In genomic region chr4:119286377-119287002, GRCh38 we compare ENCODE assay signal across 9 cellular contexts. TPM values are rescaled to one million over a fixed set of nuclear protein-coding genes. Genes with fewer than 3 reads are reported as not detected.
DNase-seq lines count a peak whose midpoint lies in the region; ATAC-seq and TF ChIP-seq lines count a peak whose summit lies in the region.
"Had no signal": no experiment of that assay in that cellular context is flagged by ENCODE, and none has a peak within 500 bp of the region (broad histone marks: within the 10 kb centered on the region; RNA-seq: fewer than 3 reads in every experiment).

No MANE protein-coding gene starts in this region.

- ATAC-seq in Right ventricle myocardium superior (ENCODE audit: poor library complexity) (peak; percentile 77), HG02840 (IDR thresholded peaks at IDR 0.05; ENCODE audit: low FRiP score, unreplicated experiment) (no peak), HG02884 (IDR thresholded peaks at IDR 0.05; ENCODE audit: unreplicated experiment) (no peak)

- no peak overlapping the region for H3K4me3 ChIP-seq in WERI-Rb-1 (ENCODE audit: low read depth, low read length)

- H3K27ac ChIP-seq in WERI-Rb-1, result no peak overlapping the region
- H3K27ac ChIP-seq: epithelial cell of prostate had no signal

- intact Hi-C loops in Right ventricle myocardium superior (cut with DNase I), result loop anchor here (5.0 kb wide), 2 partner anchors 244 to 304 kb away; no protein-coding TSS in a partner anchor

- no peaks in the 10 kb centered on the region for H3K9me3 ChIP-seq in WERI-Rb-1 (ENCODE audit: severe bottlenecking)

- peak; percentile 40 for TF ChIP-seq CTCF in WERI-Rb-1 (IDR thresholded peaks at IDR 0.05; ENCODE audit: low read depth, low read length)

- peak; percentile 38 for DNase-seq in stimulated activated CD4-positive, alpha-beta T cell treated with anti-CD3 and anti-CD28 coated beads, Interleukin-4, amount 100 ng/mL, for 24 hours
- no peak for DNase-seq in stimulated activated CD4-positive, alpha-beta T cell treated with anti-CD3 and anti-CD28 coated beads, Interleukin-4, amount 100 ng/mL, for 1 hour
- DNase-seq in WERI-Rb-1 (no peak), Right ventricle myocardium superior (no peak), smooth muscle cell of the brain vasculature (ENCODE audit: low read depth, low spot score) (peak; percentile 77)
- DNase-seq in activated CD8-positive, alpha-beta memory T cell treated with anti-CD3 and anti-CD28 coated beads for 24 hours, result no peak

- no peaks in the 10 kb centered on the region for H3K36me3 ChIP-seq in WERI-Rb-1

- H3K27me3 ChIP-seq in WERI-Rb-1 (ENCODE audit: insufficient read depth, low read depth, severe bottlenecking), result no peaks in the 10 kb centered on the region

RNA-seq across cellular contexts. Expression of gene FABP2, which starts 35.4 kb away (rescaled TPM):
- not detected for total RNA-seq in Right ventricle myocardium superior

Comparison
In these comparisons a context has a peak if more than half of its experiments do, and no peak if none do; other contexts are left out.
1. DNase-seq: peak in stimulated activated CD4-positive, alpha-beta T cell treated with anti-CD3 and anti-CD28 coated beads, Interleukin-4, amount 100 ng/mL, for 24 hours (single experiment) and smooth muscle cell of the brain vasculature (single experiment); none in stimulated activated CD4-positive, alpha-beta T cell treated with anti-CD3 and anti-CD28 coated beads, Interleukin-4, amount 100 ng/mL, for 1 hour (single experiment), WERI-Rb-1 (single experiment), Right ventricle myocardium superior (single experiment) and activated CD8-positive, alpha-beta memory T cell treated with anti-CD3 and anti-CD28 coated beads for 24 hours (single experiment).